8 cellular contexts compared by ENCODE assay signal in the genomic region with DNA sequence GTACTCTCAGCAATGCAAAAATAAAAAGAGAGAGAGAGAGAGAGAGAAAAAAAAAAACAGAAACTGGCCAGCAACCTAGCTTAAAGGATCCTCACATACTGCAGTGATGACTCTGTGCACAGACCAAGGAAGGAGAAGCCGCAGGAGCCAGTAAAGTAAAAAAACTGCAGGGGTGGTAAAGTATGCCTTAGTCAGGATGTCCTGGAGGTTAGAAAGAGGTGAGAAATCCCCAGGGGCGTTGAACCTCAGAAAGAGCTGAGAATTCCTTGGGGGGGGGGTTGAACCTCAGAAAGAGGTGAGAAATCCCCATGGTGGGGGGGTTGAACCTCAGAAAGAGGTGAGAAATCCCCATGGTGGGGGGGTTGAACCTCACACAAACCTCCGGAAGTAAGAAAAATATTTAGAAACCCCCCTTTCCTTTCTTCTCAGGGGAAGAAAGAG. TPM values are rescaled to one million over a fixed set of nuclear protein-coding genes. Genes with fewer than 3 reads are reported as not detected.
DNase-seq lines count a peak whose midpoint lies in the region; ATAC-seq and TF ChIP-seq lines count a peak whose summit lies in the region.
"Had no signal": no experiment of that assay in that cellular context is flagged by ENCODE, and none has a peak within 500 bp of the region (broad histone marks: within the 10 kb centered on the region; RNA-seq: fewer than 3 reads in every experiment).

No MANE protein-coding gene starts in this region.

- H3K27me3 ChIP-seq in SJSA1 (replicated peaks), result no peaks in the 10 kb centered on the region

- peak overlapping the region; percentile 61 for H3K27ac ChIP-seq in SJSA1
- H3K27ac ChIP-seq: VCaP had no signal

- no peak for TF ChIP-seq CTCF in epithelial cell of proximal tubule (conservative IDR thresholded peaks at IDR 0.05; ENCODE audit: low read depth, low read length)
- no peak for TF ChIP-seq CTCF in CD14-positive monocyte (IDR thresholded peaks at IDR 0.05)

- H3K9me3 ChIP-seq in SJSA1 (replicated peaks), result no peaks in the 10 kb centered on the region

- H3K4me1 Mint-ChIP-seq in CD14-positive monocyte, result peaks cover 14% of the 10 kb centered on the region

- H3K36me3 ChIP-seq in SJSA1, result no peaks in the 10 kb centered on the region

- DNase-seq in SJSA1 (ENCODE audit: low read depth in 1 of 2, low spot score in 2 of 2) (peak; percentile 49 to 57), epithelial cell of proximal tubule (ENCODE audit: low read depth) (peak; percentile 12), NCI-H226 (no peak), CD14-positive monocyte (ENCODE audit: low spot score) (no peak)
- DNase-seq in stimulated activated CD8-positive, alpha-beta memory T cell treated with anti-CD3 and anti-CD28 coated beads, Interleukin-7, amount 100 ng/mL, for 4 hours (ENCODE audit: low read depth in 2 of 2), result peak; percentile 20 to 23
- DNase-seq in stimulated activated naive CD4-positive, alpha-beta T cell treated with Interleukin-2 at 50 U/mL for 16 hours (lab: John Stamatoyannopoulos, UW), result no peak

- peak overlapping the region in 1 of 2 donors; percentile 84 for H3K4me3 Mint-ChIP-seq in CD14-positive monocyte

- intact Hi-C loops in CD14-positive monocyte (cut with micrococcal nuclease), result no loop called here

- H3K27me3 Mint-ChIP-seq in CD14-positive monocyte (ENCODE audit: low read depth in 3 of 3), result peaks cover 10 to 28% (median 15%) of the 10 kb centered on the region in 3 donors

- no peak overlapping the region for H3K27ac Mint-ChIP-seq in CD14-positive monocyte

- no peaks in the 10 kb centered on the region; the same call in 1 of the 2 replicates for H3K4me1 ChIP-seq in SJSA1 (replicated peaks)

- peak; percentile 50 for ATAC-seq in GM21390 (IDR thresholded peaks at IDR 0.05; ENCODE audit: unreplicated experiment)

- no peaks in the 10 kb centered on the region for H3K36me3 Mint-ChIP-seq in CD14-positive monocyte

- peak overlapping the region; percentile 37 for H3K4me3 ChIP-seq in SJSA1
- peak overlapping the region; percentile 37 for H3K4me3 ChIP-seq in epithelial cell of proximal tubule (ENCODE audit: low read depth, low read length)

- peaks cover 0 to 4% (median 0%) of the 10 kb centered on the region in 7 donors for H3K9me3 Mint-ChIP-seq in CD14-positive monocyte

RNA-seq across cellular contexts. Expression of gene MAGEA9, which starts 48.0 kb away (rescaled TPM):
- not detected in 2 replicates for total RNA-seq in SJSA1 (2014; rRNA removed; shearing (Covaris generic))
- not detected in 2 replicates for total RNA-seq in epithelial cell of proximal tubule
- not detected for polyA plus RNA-seq in CD14-positive monocyte

RNA-seq across cellular contexts. Expression of gene MAGEA8, which starts 51.2 kb away (rescaled TPM):
- not detected in 2 replicates for total RNA-seq in SJSA1 (2014; rRNA removed; shearing (Covaris generic))
- total RNA-seq in epithelial cell of proximal tubule, result not detected in 2 replicates
- not detected for polyA plus RNA-seq in CD14-positive monocyte

RNA-seq across cellular contexts. Expression of gene HSFX1, which starts 55.9 kb away (rescaled TPM):
- total RNA-seq in SJSA1 (2014; rRNA removed; shearing (Covaris generic)), result 0.69 and 1.5 TPM in 2 replicates
- 0.51 TPM in 1 of 2 replicates, not detected in the other for total RNA-seq in epithelial cell of proximal tubule
- polyA plus RNA-seq in CD14-positive monocyte, result not detected

Comparison
In these comparisons a context has a peak if more than half of its experiments do, and no peak if none do; other contexts are left out.
1. DNase-seq: peak in SJSA1 (2 of 2), epithelial cell of proximal tubule (single experiment) and stimulated activated CD8-positive, alpha-beta memory T cell treated with anti-CD3 and anti-CD28 coated beads, Interleukin-7, amount 100 ng/mL, for 4 hours (2 of 2); none in NCI-H226 (single experiment), stimulated activated naive CD4-positive, alpha-beta T cell treated with Interleukin-2 at 50 U/mL for 16 hours (single experiment) and CD14-positive monocyte (single experiment).